ENCODE assay signal across 1 cellular context in genomic region chr6:42263165-42263852, GRCh38.
TF ChIP-seq lines count a peak whose summit lies in the region.

No MANE protein-coding gene starts in this region.

TF ChIP-seq in SK-N-SH, 30 proteins besides CTCF, POLR2A, EP300 and RAD21:
- no peak for TF ChIP-seq PBX3 (IDR thresholded peaks at IDR 0.05)
- TF ChIP-seq MEF2A (IDR thresholded peaks at IDR 0.05; ENCODE audit: borderline replicate concordance, low read depth), result no peak
- TF ChIP-seq RXRA (IDR thresholded peaks at IDR 0.05; ENCODE audit: borderline replicate concordance, low read depth), result no peak
